1 cellular context compared by ENCODE assay signal in genomic region chr22:19691721-19692341, GRCh38.
TF ChIP-seq lines count a peak whose summit lies in the region.

No MANE protein-coding gene starts in this region.

TF ChIP-seq in K562, 482 proteins besides CTCF, POLR2A, EP300 and RAD21 (continued from another document and continues in another):
- TF ChIP-seq RREB1 (CRISPR knock-in tag; IDR thresholded peaks at IDR 0.05) (no peak), FOXO4 (CRISPR knock-in tag; IDR thresholded peaks at IDR 0.05) (no peak), CHAMP1 (IDR thresholded peaks at IDR 0.05) (no peak), SIRT6 (IDR thresholded peaks at IDR 0.05; ENCODE audit: low read depth, low read length) (peak; percentile 14), POLR2B (IDR thresholded peaks at IDR 0.05; ENCODE audit: low read depth, partially characterized antibody) (peak; percentile 76), MEF2A (IDR thresholded peaks at IDR 0.05; ENCODE audit: control insufficient read depth, low read depth, low read length) (no peak), ZNF655 (CRISPR knock-in tag; IDR thresholded peaks at IDR 0.05) (no peak), ATF7 (IDR thresholded peaks at IDR 0.05) (peak; percentile 86; the same call in 1 of the 2 replicates), ARID1B (IDR thresholded peaks at IDR 0.05) (peak; percentile 37; the same call in 1 of the 2 replicates), ZNF77 (CRISPR knock-in tag; IDR thresholded peaks at IDR 0.05) (no peak), RFX7 (CRISPR knock-in tag; IDR thresholded peaks at IDR 0.05) (peak; percentile 52; the same call in 1 of the 2 replicates), CBX5 (IDR thresholded peaks at IDR 0.05; ENCODE audit: borderline replicate concordance, low read depth) (no peak), ZSCAN32 (CRISPR knock-in tag; IDR thresholded peaks at IDR 0.05) (no peak), ZNF431 (CRISPR knock-in tag; IDR thresholded peaks at IDR 0.05) (no peak), ZNF766 (CRISPR knock-in tag; conservative IDR thresholded peaks at IDR 0.05) (no peak), XRCC3 (IDR thresholded peaks at IDR 0.05) (no peak), ZNF280B (CRISPR knock-in tag; IDR thresholded peaks at IDR 0.05) (no peak), RCOR1 (IDR thresholded peaks at IDR 0.05; ENCODE audit: borderline replicate concordance in 1 of 2, low read depth in 2 of 2, low read length in 2 of 2) (peak in 1 of 2 experiments; percentile 84; a peak in 2 of 4 replicates), RBM39 (optimal IDR thresholded peaks at IDR 0.05; ENCODE audit: low read depth, low read length) (peak; percentile 10)
- TF ChIP-seq, protein P1, sequence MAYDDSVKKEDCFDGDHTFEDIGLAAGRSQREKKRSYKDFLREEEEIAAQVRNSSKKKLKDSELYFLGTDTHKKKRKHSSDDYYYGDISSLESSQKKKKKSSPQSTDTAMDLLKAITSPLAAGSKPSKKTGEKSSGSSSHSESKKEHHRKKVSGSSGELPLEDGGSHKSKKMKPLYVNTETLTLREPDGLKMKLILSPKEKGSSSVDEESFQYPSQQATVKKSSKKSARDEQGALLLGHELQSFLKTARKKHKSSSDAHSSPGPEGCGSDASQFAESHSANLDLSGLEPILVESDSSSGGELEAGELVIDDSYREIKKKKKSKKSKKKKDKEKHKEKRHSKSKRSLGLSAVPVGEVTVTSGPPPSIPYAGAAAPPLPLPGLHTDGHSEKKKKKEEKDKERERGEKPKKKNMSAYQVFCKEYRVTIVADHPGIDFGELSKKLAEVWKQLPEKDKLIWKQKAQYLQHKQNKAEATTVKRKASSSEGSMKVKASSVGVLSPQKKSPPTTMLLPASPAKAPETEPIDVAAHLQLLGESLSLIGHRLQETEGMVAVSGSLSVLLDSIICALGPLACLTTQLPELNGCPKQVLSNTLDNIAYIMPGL (CRISPR knock-in tag; IDR thresholded peaks at IDR 0.05), result peak; percentile 77; the same call in 1 of the 2 replicates
- TF ChIP-seq, protein P2, sequence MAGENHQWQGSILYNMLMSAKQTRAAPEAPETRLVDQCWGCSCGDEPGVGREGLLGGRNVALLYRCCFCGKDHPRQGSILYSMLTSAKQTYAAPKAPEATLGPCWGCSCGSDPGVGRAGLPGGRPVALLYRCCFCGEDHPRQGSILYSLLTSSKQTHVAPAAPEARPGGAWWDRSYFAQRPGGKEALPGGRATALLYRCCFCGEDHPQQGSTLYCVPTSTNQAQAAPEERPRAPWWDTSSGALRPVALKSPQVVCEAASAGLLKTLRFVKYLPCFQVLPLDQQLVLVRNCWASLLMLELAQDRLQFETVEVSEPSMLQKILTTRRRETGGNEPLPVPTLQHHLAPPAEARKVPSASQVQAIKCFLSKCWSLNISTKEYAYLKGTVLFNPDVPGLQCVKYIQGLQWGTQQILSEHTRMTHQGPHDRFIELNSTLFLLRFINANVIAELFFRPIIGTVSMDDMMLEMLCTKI (IDR thresholded peaks at IDR 0.05; ENCODE audit: partially characterized antibody), result no peak
- TF ChIP-seq, protein P3, sequence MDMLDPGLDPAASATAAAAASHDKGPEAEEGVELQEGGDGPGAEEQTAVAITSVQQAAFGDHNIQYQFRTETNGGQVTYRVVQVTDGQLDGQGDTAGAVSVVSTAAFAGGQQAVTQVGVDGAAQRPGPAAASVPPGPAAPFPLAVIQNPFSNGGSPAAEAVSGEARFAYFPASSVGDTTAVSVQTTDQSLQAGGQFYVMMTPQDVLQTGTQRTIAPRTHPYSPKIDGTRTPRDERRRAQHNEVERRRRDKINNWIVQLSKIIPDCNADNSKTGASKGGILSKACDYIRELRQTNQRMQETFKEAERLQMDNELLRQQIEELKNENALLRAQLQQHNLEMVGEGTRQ (CRISPR knock-in tag; IDR thresholded peaks at IDR 0.05), result 0 out of 2 replicates have a peak, but pooled peaks have one; percentile 19
- TF ChIP-seq, protein P4, sequence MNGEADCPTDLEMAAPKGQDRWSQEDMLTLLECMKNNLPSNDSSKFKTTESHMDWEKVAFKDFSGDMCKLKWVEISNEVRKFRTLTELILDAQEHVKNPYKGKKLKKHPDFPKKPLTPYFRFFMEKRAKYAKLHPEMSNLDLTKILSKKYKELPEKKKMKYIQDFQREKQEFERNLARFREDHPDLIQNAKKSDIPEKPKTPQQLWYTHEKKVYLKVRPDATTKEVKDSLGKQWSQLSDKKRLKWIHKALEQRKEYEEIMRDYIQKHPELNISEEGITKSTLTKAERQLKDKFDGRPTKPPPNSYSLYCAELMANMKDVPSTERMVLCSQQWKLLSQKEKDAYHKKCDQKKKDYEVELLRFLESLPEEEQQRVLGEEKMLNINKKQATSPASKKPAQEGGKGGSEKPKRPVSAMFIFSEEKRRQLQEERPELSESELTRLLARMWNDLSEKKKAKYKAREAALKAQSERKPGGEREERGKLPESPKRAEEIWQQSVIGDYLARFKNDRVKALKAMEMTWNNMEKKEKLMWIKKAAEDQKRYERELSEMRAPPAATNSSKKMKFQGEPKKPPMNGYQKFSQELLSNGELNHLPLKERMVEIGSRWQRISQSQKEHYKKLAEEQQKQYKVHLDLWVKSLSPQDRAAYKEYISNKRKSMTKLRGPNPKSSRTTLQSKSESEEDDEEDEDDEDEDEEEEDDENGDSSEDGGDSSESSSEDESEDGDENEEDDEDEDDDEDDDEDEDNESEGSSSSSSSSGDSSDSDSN (IDR thresholded peaks at IDR 0.05; ENCODE audit: borderline replicate concordance in 1 of 2, low read depth in 2 of 2, low read length in 2 of 2), result peak; percentile 100
